In the genomic region with DNA sequence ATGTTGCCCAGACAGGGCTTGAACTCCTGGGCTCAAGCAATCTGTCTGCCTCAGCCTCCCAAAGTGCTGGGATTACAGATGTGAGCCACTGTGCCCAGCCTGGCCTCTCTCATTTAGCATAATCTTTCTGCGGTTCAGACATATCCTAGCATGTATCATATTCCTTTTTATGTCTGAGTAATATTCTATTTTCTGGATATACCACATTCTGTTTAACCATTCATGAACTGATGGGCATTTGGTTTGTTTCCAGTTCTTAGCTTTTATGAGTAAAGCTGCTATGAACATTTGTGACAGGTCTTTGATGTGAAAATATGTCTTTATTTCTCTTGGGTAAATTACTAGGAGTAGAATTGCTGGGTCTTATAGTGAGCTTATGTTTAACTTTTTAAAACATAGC, we compare ENCODE assay signal across 1 cellular context.
TF ChIP-seq lines count a peak whose summit lies in the region.

No MANE protein-coding gene starts in this region.

TF ChIP-seq in SK-N-SH, 30 proteins besides CTCF, POLR2A, EP300 and RAD21 (continued from another document):
- TF ChIP-seq, protein P1, sequence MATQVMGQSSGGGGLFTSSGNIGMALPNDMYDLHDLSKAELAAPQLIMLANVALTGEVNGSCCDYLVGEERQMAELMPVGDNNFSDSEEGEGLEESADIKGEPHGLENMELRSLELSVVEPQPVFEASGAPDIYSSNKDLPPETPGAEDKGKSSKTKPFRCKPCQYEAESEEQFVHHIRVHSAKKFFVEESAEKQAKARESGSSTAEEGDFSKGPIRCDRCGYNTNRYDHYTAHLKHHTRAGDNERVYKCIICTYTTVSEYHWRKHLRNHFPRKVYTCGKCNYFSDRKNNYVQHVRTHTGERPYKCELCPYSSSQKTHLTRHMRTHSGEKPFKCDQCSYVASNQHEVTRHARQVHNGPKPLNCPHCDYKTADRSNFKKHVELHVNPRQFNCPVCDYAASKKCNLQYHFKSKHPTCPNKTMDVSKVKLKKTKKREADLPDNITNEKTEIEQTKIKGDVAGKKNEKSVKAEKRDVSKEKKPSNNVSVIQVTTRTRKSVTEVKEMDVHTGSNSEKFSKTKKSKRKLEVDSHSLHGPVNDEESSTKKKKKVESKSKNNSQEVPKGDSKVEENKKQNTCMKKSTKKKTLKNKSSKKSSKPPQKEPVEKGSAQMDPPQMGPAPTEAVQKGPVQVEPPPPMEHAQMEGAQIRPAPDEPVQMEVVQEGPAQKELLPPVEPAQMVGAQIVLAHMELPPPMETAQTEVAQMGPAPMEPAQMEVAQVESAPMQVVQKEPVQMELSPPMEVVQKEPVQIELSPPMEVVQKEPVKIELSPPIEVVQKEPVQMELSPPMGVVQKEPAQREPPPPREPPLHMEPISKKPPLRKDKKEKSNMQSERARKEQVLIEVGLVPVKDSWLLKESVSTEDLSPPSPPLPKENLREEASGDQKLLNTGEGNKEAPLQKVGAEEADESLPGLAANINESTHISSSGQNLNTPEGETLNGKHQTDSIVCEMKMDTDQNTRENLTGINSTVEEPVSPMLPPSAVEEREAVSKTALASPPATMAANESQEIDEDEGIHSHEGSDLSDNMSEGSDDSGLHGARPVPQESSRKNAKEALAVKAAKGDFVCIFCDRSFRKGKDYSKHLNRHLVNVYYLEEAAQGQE (IDR thresholded peaks at IDR 0.05; ENCODE audit: low read depth, low read length): no peak
- no peak for TF ChIP-seq EZH2phosphoT487 (IDR thresholded peaks at IDR 0.05; ENCODE audit: borderline replicate concordance, low read depth)
- TF ChIP-seq POLR2AphosphoS5 (IDR thresholded peaks at IDR 0.05; ENCODE audit: low read depth, low read length): no peak
- TF ChIP-seq RCOR1 (IDR thresholded peaks at IDR 0.05; ENCODE audit: low read length): no peak
- TF ChIP-seq NRF1 (IDR thresholded peaks at IDR 0.05; ENCODE audit: low read depth, low read length): no peak
- no peak for TF ChIP-seq NFIC (IDR thresholded peaks at IDR 0.05; ENCODE audit: borderline replicate concordance)
- no peak for TF ChIP-seq TEAD4 (IDR thresholded peaks at IDR 0.05; ENCODE audit: borderline replicate concordance, insufficient read depth)
- no peak for TF ChIP-seq JUND (IDR thresholded peaks at IDR 0.05)
